In genomic region chr2:177279847-177280246, GRCh38 we compare ENCODE assay signal across 25 cellular contexts. TPM values are rescaled to one million over a fixed set of nuclear protein-coding genes. Genes with fewer than 3 reads are reported as not detected.
DNase-seq lines count a peak whose midpoint lies in the region; ATAC-seq and TF ChIP-seq lines count a peak whose summit lies in the region.
"Had no signal": no experiment of that assay in that cellular context is flagged by ENCODE, and none has a peak within 500 bp of the region (broad histone marks: within the 10 kb centered on the region; RNA-seq: fewer than 3 reads in every experiment).

No MANE protein-coding gene starts in this region.

- no peak for DNase-seq in Right ventricle myocardium inferior (ENCODE audit: missing footprints)
- DNase-seq in left cardiac atrium, result no peak
- DNase-seq in ascending aorta (ENCODE audit: low spot score in 2 of 2), result no peak
- no peak for DNase-seq in mesenchymal stem cell
- DNase-seq in aorta, result no peak
- DNase-seq in activated CD4-positive, alpha-beta T cell treated with anti-CD3 and anti-CD28 coated beads for 48 hours, result no peak
- no peak for DNase-seq in hepatocyte (ENCODE audit: low spot score)
- DNase-seq in stimulated activated CD4-positive, alpha-beta T cell treated with anti-CD3 and anti-CD28 coated beads, Interleukin-12 subunit alpha, Interleukin-12 subunit beta, amount 100 ng/mL, for 4 hours, result no peak
- DNase-seq: 8988T, ACHN, BE2C, Calu3, DMS153, DND-41, NCI-H1092 treated with DMSO at 0.1 percent for 48 hours, NCI-H1436, NCI-H187, NCI-H2081 treated with DMSO at 0.1 percent for 48 hours, NCI-H2171, NCI-H226, NCI-H510A, NCI-H69, Peyer's patch, SJCRH30 had no signal

- H2AK5ac ChIP-seq in mesenchymal stem cell (ENCODE audit: low read length, severe bottlenecking), result peak overlapping the region; percentile 47

- no peak overlapping the region for H2BK15ac ChIP-seq in mesenchymal stem cell (ENCODE audit: low read depth, poor library complexity, severe bottlenecking)

- no peak overlapping the region for H2BK5ac ChIP-seq in mesenchymal stem cell (ENCODE audit: low read depth, low read length, poor library complexity, severe bottlenecking)

- H4K20me1 ChIP-seq in hepatocyte (ENCODE audit: insufficient read depth, poor library complexity, severe bottlenecking), result no peaks in the 10 kb centered on the region

- no peak overlapping the region for H3K14ac ChIP-seq in mesenchymal stem cell (ENCODE audit: low read length in 2 of 2)

- no peaks in the 10 kb centered on the region for H3K36me3 ChIP-seq in ascending aorta
- H3K36me3 ChIP-seq in mesenchymal stem cell (ENCODE audit: control insufficient read depth in 1 of 2, insufficient read depth in 2 of 2, low read depth in 1 of 2, low read length in 2 of 2), result no peaks in the 10 kb centered on the region
- H3K36me3 ChIP-seq in aorta (ENCODE audit: control insufficient read depth in 1 of 2, insufficient read depth in 2 of 2, low read length in 1 of 2), result no peaks in the 10 kb centered on the region
- no peaks in the 10 kb centered on the region for H3K36me3 ChIP-seq in hepatocyte (replicated peaks; ENCODE audit: insufficient read depth, low read depth)
- H3K36me3 ChIP-seq: BE2C, Peyer's patch, SJCRH30 had no signal

- H3K27ac ChIP-seq in ascending aorta (peak overlapping the region; percentile 4 to 78), mesenchymal stem cell (ENCODE audit: low read length, poor library complexity, severe bottlenecking) (no peak overlapping the region), aorta (ENCODE audit: low read depth in 1 of 2, low read length in 2 of 2) (peak overlapping the region; percentile 6 to 86), hepatocyte (no peak overlapping the region)
- H3K27ac ChIP-seq: Peyer's patch, SJCRH30 had no signal

- H4K8ac ChIP-seq in mesenchymal stem cell (ENCODE audit: low read length), result no peak overlapping the region

- H3K4me2 ChIP-seq in mesenchymal stem cell (ENCODE audit: low read length, poor library complexity, severe bottlenecking) (no peak overlapping the region), hepatocyte (no peak overlapping the region)

- ATAC-seq in Right ventricle myocardium inferior (peak; percentile 45), left cardiac atrium (no peak), aorta (ENCODE audit: low FRiP score) (no peak)
- ATAC-seq: HCT116 had no signal

- H3K9me3 ChIP-seq in ascending aorta, result no peaks in the 10 kb centered on the region
- H3K9me3 ChIP-seq in mesenchymal stem cell (ENCODE audit: control insufficient read depth, low read length), result no peaks in the 10 kb centered on the region
- no peaks in the 10 kb centered on the region for H3K9me3 ChIP-seq in aorta (ENCODE audit: control insufficient read depth, low read length)
- H3K9me3 ChIP-seq in hepatocyte (ENCODE audit: low read depth), result no peaks in the 10 kb centered on the region
- H3K9me3 ChIP-seq: BE2C, Peyer's patch, SJCRH30 had no signal

- H3K4me1 ChIP-seq in ascending aorta (peaks cover 0 to 26% of the 10 kb centered on the region in 2 donors), mesenchymal stem cell (ENCODE audit: control insufficient read depth, insufficient read depth, low read depth, low read length) (peaks cover 11% of the 10 kb centered on the region), aorta (ENCODE audit: control insufficient read depth in 1 of 2, insufficient read depth in 2 of 2, low read length in 2 of 2) (peaks cover 7 to 11% of the 10 kb centered on the region in 2 donors), hepatocyte (ENCODE audit: insufficient read depth) (peaks cover 6% of the 10 kb centered on the region)
- H3K4me1 ChIP-seq: BE2C had no signal

- H3K4me3 ChIP-seq in ascending aorta (no peak overlapping the region), mesenchymal stem cell (ENCODE audit: insufficient read depth in 1 of 2, low read depth in 1 of 2, low read length in 2 of 2) (no peak overlapping the region), aorta (ENCODE audit: low read length in 2 of 2) (no peak overlapping the region), hepatocyte (no peak overlapping the region)
- H3K4me3 ChIP-seq: Peyer's patch, SJCRH30 had no signal

- H3K23ac ChIP-seq in mesenchymal stem cell (ENCODE audit: low read length in 2 of 2), result no peak overlapping the region

- 100% methylated on average over 2 of the region's 2 CpGs for WGBS in mesenchymal stem cell
- 29 to 31% methylated on average over 2 of the region's 2 CpGs for WGBS in aorta, 2 donors
- WGBS in hepatocyte (ENCODE audit: low lambda C conversion rate, missing lambda C conversion rate), result 96% methylated on average over 2 of the region's 2 CpGs

- H2BK120ac ChIP-seq in mesenchymal stem cell (ENCODE audit: low read depth, low read length), result no peak overlapping the region

- H2AFZ ChIP-seq in mesenchymal stem cell (ENCODE audit: low read depth, low read length) (no peak overlapping the region), hepatocyte (no peak overlapping the region)

- no peaks in the 10 kb centered on the region for H3K79me1 ChIP-seq in mesenchymal stem cell (replicated peaks; ENCODE audit: low read length, poor library complexity, severe bottlenecking)

- TF ChIP-seq CTCF in ascending aorta (IDR thresholded peaks at IDR 0.05), result no peak
- no peak for TF ChIP-seq CTCF in hepatocyte (IDR thresholded peaks at IDR 0.05; ENCODE audit: poor library complexity)

- H3K9me2 ChIP-seq in hepatocyte (replicated peaks; ENCODE audit: insufficient read depth), result no peaks in the 10 kb centered on the region

- H3K18ac ChIP-seq in mesenchymal stem cell (ENCODE audit: low read depth in 1 of 2, low read length in 2 of 2), result no peak overlapping the region

- H3K27me3 ChIP-seq in ascending aorta (no peaks in the 10 kb centered on the region), mesenchymal stem cell (ENCODE audit: control insufficient read depth in 1 of 2, insufficient read depth in 1 of 2, low read length in 2 of 2) (no peaks in the 10 kb centered on the region), aorta (ENCODE audit: control insufficient read depth in 1 of 2, insufficient read depth in 2 of 2, low read length in 1 of 2) (no peaks in the 10 kb centered on the region), hepatocyte (no peaks in the 10 kb centered on the region)
- H3K27me3 ChIP-seq: BE2C, Peyer's patch, SJCRH30 had no signal

- H4K91ac ChIP-seq in mesenchymal stem cell (ENCODE audit: low read length), result no peak overlapping the region

- no peak overlapping the region for H3K9ac ChIP-seq in mesenchymal stem cell (ENCODE audit: low read length)

- H2BK12ac ChIP-seq in mesenchymal stem cell (ENCODE audit: low read length in 2 of 2), result no peak overlapping the region

- H3K79me2 ChIP-seq in hepatocyte, result no peaks in the 10 kb centered on the region

- intact Hi-C loops in Right ventricle myocardium inferior (cut with DNase I), result no loop called here
- intact Hi-C loops in left cardiac atrium (cut with DNase I), result no loop called here
- intact Hi-C loops in ascending aorta (cut with DNase I), result loop anchor here (5.0 to 10.0 kb wide), 4 partner anchors 52 to 1195 kb away; partner anchors contain the start of genes FKBP7 and HNRNPA3
- intact Hi-C loops in aorta (cut with DNase I), result loop anchor here in 1 of 2 donors (5.0 kb wide), 1 partner anchor 37 kb away; no protein-coding TSS in a partner anchor

- no peak overlapping the region for H3K4ac ChIP-seq in mesenchymal stem cell (ENCODE audit: low read depth in 1 of 2, low read length in 2 of 2)

RNA-seq across cellular contexts. Expression of gene NFE2L2, which starts 15.3 kb away (rescaled TPM):
- 53.4 TPM for total RNA-seq in Right ventricle myocardium inferior
- total RNA-seq in left cardiac atrium, result 10 to 100 TPM; 68.4 to 69.0 TPM
- 99.3 TPM for total RNA-seq in ascending aorta
- 73.3 TPM for polyA plus RNA-seq in mesenchymal stem cell (2013, experiment 1 of 2)
- 78.2 TPM for polyA plus RNA-seq in mesenchymal stem cell (2013, experiment 2 of 2)
- total RNA-seq in aorta, result 100 to 1,000 TPM; 101 to 131 TPM
- polyA plus RNA-seq in aorta, result 100 to 1,000 TPM in 1 of 2 donors, 10 to 100 TPM in 1; 83.4 to 103 TPM
- total RNA-seq in hepatocyte, result 88.3 and 112 TPM in 2 replicates
- polyA plus RNA-seq in hepatocyte, result 87.3 and 90.2 TPM in 2 replicates

Comparison
In these comparisons a context has a peak if more than half of its experiments do, and no peak if none do; other contexts are left out.
1. H3K27ac ChIP-seq: peak in ascending aorta (2 of 2) and aorta (2 of 2); none in mesenchymal stem cell (single experiment) and hepatocyte (single experiment).